In the genomic region with DNA sequence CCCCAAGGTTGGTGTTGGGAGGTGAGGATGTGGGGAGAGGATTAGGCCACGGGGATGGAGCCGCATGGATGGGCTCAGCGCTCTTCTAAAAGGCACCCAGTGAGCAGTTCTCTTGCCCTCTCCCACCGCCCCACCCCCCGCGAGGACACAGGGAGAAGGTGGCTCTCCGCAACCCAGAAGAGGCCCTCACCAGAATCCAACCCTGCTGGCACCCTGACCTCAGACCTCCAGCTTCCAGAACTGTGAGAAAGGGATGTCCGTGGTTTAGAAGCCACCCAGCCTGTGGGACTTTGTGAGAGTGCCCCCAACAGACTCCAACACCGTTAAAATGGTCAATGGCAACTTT, we compare ENCODE assay signal across 19 cellular contexts.
"Had no signal": no experiment of that assay in that cellular context is flagged by ENCODE, and none has a peak within 500 bp of the region (broad histone marks: within the 10 kb centered on the region; RNA-seq: fewer than 3 reads in every experiment).

No MANE protein-coding gene starts in this region.

- H3K9me3 ChIP-seq: neutrophil, right atrium auricular region, suprapubic skin, thyroid gland, uterus had no signal

- H3K27ac ChIP-seq: dorsolateral prefrontal cortex, heart right ventricle, neutrophil, right atrium auricular region, suprapubic skin, thyroid gland, upper lobe of left lung, uterus had no signal

- H3K4me3 Mint-ChIP-seq: naive thymus-derived CD4-positive, alpha-beta T cell; nephron progenitor cell had no signal

- ATAC-seq: esophagus mucosa; heart right ventricle; left cardiac atrium; naive thymus-derived CD4-positive, alpha-beta T cell had no signal

- H3K36me3 ChIP-seq: heart right ventricle, neutrophil, right atrium auricular region, suprapubic skin, thyroid gland, upper lobe of left lung, uterus had no signal

- H3K4me1 ChIP-seq: heart right ventricle, right atrium auricular region, suprapubic skin, thyroid gland, upper lobe of left lung, uterus had no signal

- DNase-seq: cortex of kidney; dorsolateral prefrontal cortex; effector CD8-positive, alpha-beta T cell; heart right ventricle; hypothalamus; left cardiac atrium; mesendoderm; naive thymus-derived CD4-positive, alpha-beta T cell; nephron progenitor cell; small intestine; stimulated activated CD4-positive, alpha-beta T cell treated with anti-CD3 and anti-CD28 coated beads, Interleukin-2, amount 100 ng/mL, for 48 hours; stimulated activated naive CD4-positive, alpha-beta T cell treated with Interleukin-2 at 50 U/mL for 16 hours; thyroid gland; upper lobe of left lung; uterus had no signal

- H3K4me3 ChIP-seq: dorsolateral prefrontal cortex, heart right ventricle, right atrium auricular region, suprapubic skin, thyroid gland, upper lobe of left lung, uterus had no signal

- H3K27me3 ChIP-seq: right atrium auricular region, thyroid gland, upper lobe of left lung, uterus had no signal

- H3K4me1 Mint-ChIP-seq: naive thymus-derived CD4-positive, alpha-beta T cell had no signal

- H3K27ac Mint-ChIP-seq: naive thymus-derived CD4-positive, alpha-beta T cell; nephron progenitor cell had no signal
